Comparison of ENCODE assay signal across 1 cellular context in genomic region chr7:44606341-44607140, GRCh38.
A peak's percentile ranks its signal among the peaks of the same experiment; 100 is the strongest.
TF ChIP-seq lines count a peak whose summit lies in the region.

Gene OGDH (plus strand): TSS chr7:44606627. CDS start chr7:44624344, 17,717 bp downstream.

TF ChIP-seq in K562, 482 proteins besides CTCF, POLR2A, EP300 and RAD21 (continued from another document):
- TF ChIP-seq CHD7 (IDR thresholded peaks at IDR 0.05; ENCODE audit: low read depth, low read length) (no peak), ETV5 (CRISPR knock-in tag; IDR thresholded peaks at IDR 0.05; ENCODE audit: low read depth) (no peak), NR4A1 (CRISPR knock-in tag; IDR thresholded peaks at IDR 0.05) (no peak), NR4A1 (tag; IDR thresholded peaks at IDR 0.05) (no peak), AFF4 (CRISPR knock-in tag; IDR thresholded peaks at IDR 0.05) (no peak), BMI1 (IDR thresholded peaks at IDR 0.05; ENCODE audit: low read length) (no peak), TRIM28 (IDR thresholded peaks at IDR 0.05) (peak; percentile 86), SAFB2 (IDR thresholded peaks at IDR 0.05; ENCODE audit: borderline replicate concordance, low read depth, low read length, severe bottlenecking) (no peak), L3MBTL2 (IDR thresholded peaks at IDR 0.05) (peak; percentile 96), CXXC5 (CRISPR knock-in tag; IDR thresholded peaks at IDR 0.05) (peak; percentile 99), CTBP1 (IDR thresholded peaks at IDR 0.05; ENCODE audit: borderline replicate concordance) (peak; percentile 91), SREBF1 (IDR thresholded peaks at IDR 0.05; ENCODE audit: borderline replicate concordance, low read depth, low read length) (0 out of 2 replicates have a peak, but pooled peaks have one; percentile 62), ZBTB11 (CRISPR knock-in tag; IDR thresholded peaks at IDR 0.05) (peak in 1 of 3 experiments; percentile 50; a peak in 2 of 6 replicates), MTA2 (IDR thresholded peaks at IDR 0.05; ENCODE audit: low read depth) (no peak), RBBP5 (IDR thresholded peaks at IDR 0.05; ENCODE audit: borderline replicate concordance, insufficient read depth, low read length, poor library complexity, severe bottlenecking) (peak; percentile 83), E2F3 (CRISPR knock-in tag; IDR thresholded peaks at IDR 0.05) (peak; percentile 46; the same call in 1 of the 2 replicates), PPARD (CRISPR knock-in tag; IDR thresholded peaks at IDR 0.05) (no peak), ZNF785 (CRISPR knock-in tag; IDR thresholded peaks at IDR 0.05) (no peak), TEAD2 (tag; IDR thresholded peaks at IDR 0.05) (no peak), HOXB6 (CRISPR knock-in tag; IDR thresholded peaks at IDR 0.05; ENCODE audit: borderline replicate concordance) (no peak), DPF2 (IDR thresholded peaks at IDR 0.05) (no peak), FOXP1 (CRISPR knock-in tag; IDR thresholded peaks at IDR 0.05) (no peak), SIN3B (IDR thresholded peaks at IDR 0.05; ENCODE audit: low read depth) (peak; percentile 51), NFIX (CRISPR knock-in tag; IDR thresholded peaks at IDR 0.05; ENCODE audit: low read depth) (no peak), HDAC8 (tag; IDR thresholded peaks at IDR 0.05) (0 out of 2 replicates have a peak, but pooled peaks have one; percentile 20), ZNF668 (CRISPR knock-in tag; IDR thresholded peaks at IDR 0.05) (no peak), ZNF77 (CRISPR knock-in tag; IDR thresholded peaks at IDR 0.05) (no peak), PREB (CRISPR knock-in tag; IDR thresholded peaks at IDR 0.05) (no peak), FOXJ2 (tag; IDR thresholded peaks at IDR 0.05) (peak; percentile 74), STAT5A (IDR thresholded peaks at IDR 0.05; ENCODE audit: borderline replicate concordance, low read length) (no peak), NCOA1 (IDR thresholded peaks at IDR 0.05; ENCODE audit: low read depth) (peak; percentile 78; the same call in 1 of the 2 replicates), ZBED1 (IDR thresholded peaks at IDR 0.05) (no peak), PML (IDR thresholded peaks at IDR 0.05; ENCODE audit: low read length) (peak; percentile 74; the same call in 1 of the 2 replicates), BACH1 (tag; IDR thresholded peaks at IDR 0.05) (no peak; the same call in 1 of the 2 replicates), ZNF511 (CRISPR knock-in tag; IDR thresholded peaks at IDR 0.05) (no peak), NCOA4 (IDR thresholded peaks at IDR 0.05; ENCODE audit: partially characterized antibody) (no peak), ZNF589 (CRISPR knock-in tag; IDR thresholded peaks at IDR 0.05; ENCODE audit: low read depth) (no peak), TFAP4 (CRISPR knock-in tag; IDR thresholded peaks at IDR 0.05; ENCODE audit: borderline replicate concordance) (peak; percentile 100), E2F1 (CRISPR knock-in tag; IDR thresholded peaks at IDR 0.05) (no peak; the same call in 1 of the 2 replicates)
